ENCODE assay signal across 40 cellular contexts in the genomic region with DNA sequence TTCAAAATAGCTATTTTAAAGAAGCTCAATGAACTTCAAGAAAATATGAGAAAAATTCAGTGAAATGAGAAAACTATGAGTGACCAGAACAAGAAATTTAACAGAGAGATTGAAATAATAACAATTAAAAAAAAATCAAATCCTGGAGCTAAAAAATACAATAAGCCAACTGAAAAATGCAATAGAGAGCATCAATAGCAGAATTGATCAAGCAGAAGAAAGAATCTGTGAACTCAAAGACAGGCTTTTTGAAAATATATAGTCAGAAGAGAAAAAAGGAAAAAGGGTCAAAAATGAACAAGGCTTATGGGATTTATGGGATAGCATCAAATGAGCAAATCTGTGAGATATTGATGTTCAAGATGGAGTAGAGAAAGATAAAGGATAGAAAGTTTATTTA.
"Had no signal": no experiment of that assay in that cellular context is flagged by ENCODE, and none has a peak within 500 bp of the region (broad histone marks: within the 10 kb centered on the region; RNA-seq: fewer than 3 reads in every experiment).

No MANE protein-coding gene starts in this region.

- H3K27ac Mint-ChIP-seq: activated naive CD4-positive, alpha-beta T cell treated with anti-CD3 and anti-CD28 coated beads for 36 hours; activated naive CD4-positive, alpha-beta T cell treated with anti-CD3 and anti-CD28 coated beads, Interleukin-2, amount 10 ng/mL, durations not matched to agents 7 days and 5 days; activated naive CD4-positive, alpha-beta T cell treated with anti-CD3 and anti-CD28 coated beads, Interleukin-2, amount 50 U/mL, for 24 hours; activated naive CD4-positive, alpha-beta T cell treated with anti-CD3 and anti-CD28 coated beads, Interleukin-2, amount 50 U/mL, for 72 hours; activated naive CD8-positive, alpha-beta T cell; activated naive CD8-positive, alpha-beta T cell treated with anti-CD3 and anti-CD28 coated beads for 36 hours; activated naive CD8-positive, alpha-beta T cell treated with anti-CD3 and anti-CD28 coated beads, Interleukin-2, amount 10 ng/mL, durations not matched to agents 7 days and 5 days; activated naive CD8-positive, alpha-beta T cell treated with anti-CD3 and anti-CD28 coated beads, Interleukin-2, amount 50 U/mL, for 24 hours; activated T-cell treated with anti-CD3 and anti-CD28 coated beads, Interleukin-2, amount 50 U/mL, for 24 hours; activated T-cell treated with anti-CD3 and anti-CD28 coated beads, Interleukin-2, amount 50 U/mL, for 72 hours; activated T-helper 1 cell treated with anti-CD3 and anti-CD28 coated beads, Interleukin-12 subunit alpha, Interleukin-12 subunit beta, Interleukin-2, Interleukin-4 antibody, amounts not matched to agents 30 ng/mL and 10 ng/mL and 1 ng/mL, durations not matched to agents 14 hours and 24 hours and 36 hours; activated T-helper 17 cell treated with anti-CD3 and anti-CD28 coated beads, Interleukin-2, amount 50 U/mL, for 72 hours; activated T-helper 2 cell treated with anti-CD3 and anti-CD28 coated beads, Interferon-gamma antibody, Interleukin-2, Interleukin-4, amounts not matched to agents 10 μg/mL and 5 μg/mL and 100 μg/mL, durations not matched to agents 14 hours and 24 hours and 36 hours; brain had no signal

- H3K9me3 ChIP-seq: body of pancreas had no signal

- H3K27ac ChIP-seq: adrenal gland, ascending aorta, body of pancreas, brain microvascular endothelial cell, breast epithelium, cardiac muscle cell had no signal

- H3K36me3 ChIP-seq: adrenal gland, ascending aorta, brain microvascular endothelial cell, breast epithelium, cardiac muscle cell had no signal

- H3K27me3 ChIP-seq: adrenal gland, ascending aorta, body of pancreas, brain microvascular endothelial cell, breast epithelium, cardiac muscle cell had no signal

- H3K27me3 Mint-ChIP-seq: activated naive CD4-positive, alpha-beta T cell treated with anti-CD3 and anti-CD28 coated beads, Interleukin-2, amount 10 ng/mL, durations not matched to agents 7 days and 5 days; activated naive CD4-positive, alpha-beta T cell treated with anti-CD3 and anti-CD28 coated beads, Interleukin-2, amount 50 U/mL, for 24 hours; activated naive CD8-positive, alpha-beta T cell; activated naive CD8-positive, alpha-beta T cell treated with anti-CD3 and anti-CD28 coated beads, Interleukin-2, amount 10 ng/mL, durations not matched to agents 7 days and 5 days; activated naive CD8-positive, alpha-beta T cell treated with anti-CD3 and anti-CD28 coated beads, Interleukin-2, amount 50 U/mL, for 24 hours; central memory CD8-positive, alpha-beta T cell had no signal

- H3K4me1 ChIP-seq: adrenal gland, ascending aorta, body of pancreas, breast epithelium had no signal

- H3K4me3 ChIP-seq: adrenal gland, ascending aorta, body of pancreas, breast epithelium, cardiac muscle cell had no signal

- DNase-seq: activated effector memory CD4-positive, alpha-beta T cell treated with anti-CD3 and anti-CD28 coated beads, Interleukin-2, amount 50 U/mL, for 16 hours; activated effector memory CD4-positive, alpha-beta T cell treated with Interleukin-2 at 50 U/mL for 16 hours; activated gamma-delta T cell; activated gamma-delta T cell treated with Interleukin-2 at 50 U/mL for 16 hours; activated naive CD4-positive, alpha-beta T cell; activated naive CD4-positive, alpha-beta T cell treated with anti-CD3 and anti-CD28 coated beads for 36 hours; activated naive CD4-positive, alpha-beta T cell treated with anti-CD3 and anti-CD28 coated beads, Interleukin-2, amount 10 ng/mL, durations not matched to agents 7 days and 5 days; activated naive CD4-positive, alpha-beta T cell treated with anti-CD3 and anti-CD28 coated beads, Interleukin-2, amount 50 U/mL, for 16 hours; activated naive CD4-positive, alpha-beta T cell treated with Interleukin-2 at 50 U/mL for 16 hours; activated naive CD8-positive, alpha-beta T cell treated with anti-CD3 and anti-CD28 coated beads for 36 hours; activated naive CD8-positive, alpha-beta T cell treated with anti-CD3 and anti-CD28 coated beads, Interleukin-2, amount 10 ng/mL, durations not matched to agents 7 days and 5 days; activated naive CD8-positive, alpha-beta T cell treated with anti-CD3 and anti-CD28 coated beads, Interleukin-2, amount 50 U/mL, for 24 hours; activated T-cell treated with anti-CD3 and anti-CD28 coated beads, Interleukin-2, amount 50 U/mL, for 24 hours; activated T-cell treated with anti-CD3 and anti-CD28 coated beads, Interleukin-2, amount 50 U/mL, for 4 hours; activated T-cell treated with anti-CD3 and anti-CD28 coated beads, Interleukin-2, amount 50 U/mL, for 48 hours; activated T-cell treated with anti-CD3 and anti-CD28 coated beads, Interleukin-2, amount 50 U/mL, for 72 hours; adrenal gland; amniotic stem cell; amygdala; anterior cingulate cortex; aorta; body of pancreas; brain microvascular endothelial cell; caudate nucleus; central memory CD4-positive, alpha-beta T cell; cerebellar nuclear complex had no signal

- H3K4me1 Mint-ChIP-seq: activated naive CD4-positive, alpha-beta T cell treated with anti-CD3 and anti-CD28 coated beads, Interleukin-2, amount 10 ng/mL, durations not matched to agents 7 days and 5 days; activated naive CD4-positive, alpha-beta T cell treated with anti-CD3 and anti-CD28 coated beads, Interleukin-2, amount 50 U/mL, for 24 hours; activated naive CD8-positive, alpha-beta T cell treated with anti-CD3 and anti-CD28 coated beads, Interleukin-2, amount 10 ng/mL, durations not matched to agents 7 days and 5 days; activated naive CD8-positive, alpha-beta T cell treated with anti-CD3 and anti-CD28 coated beads, Interleukin-2, amount 50 U/mL, for 24 hours; activated T-helper 17 cell treated with anti-CD3 and anti-CD28 coated beads, Interleukin-2, amount 50 U/mL, for 72 hours; brain; central memory CD8-positive, alpha-beta T cell had no signal

- H3K36me3 Mint-ChIP-seq: brain had no signal

- FAIRE-seq: astrocyte, bronchial epithelial cell, colon had no signal

- H3K4me3 Mint-ChIP-seq: activated naive CD4-positive, alpha-beta T cell treated with anti-CD3 and anti-CD28 coated beads for 36 hours; activated naive CD4-positive, alpha-beta T cell treated with anti-CD3 and anti-CD28 coated beads, Interleukin-2, amount 10 ng/mL, durations not matched to agents 7 days and 5 days; activated naive CD4-positive, alpha-beta T cell treated with anti-CD3 and anti-CD28 coated beads, Interleukin-2, amount 50 U/mL, for 24 hours; activated naive CD8-positive, alpha-beta T cell; activated naive CD8-positive, alpha-beta T cell treated with anti-CD3 and anti-CD28 coated beads for 36 hours; activated naive CD8-positive, alpha-beta T cell treated with anti-CD3 and anti-CD28 coated beads, Interleukin-2, amount 10 ng/mL, durations not matched to agents 7 days and 5 days; activated naive CD8-positive, alpha-beta T cell treated with anti-CD3 and anti-CD28 coated beads, Interleukin-2, amount 50 U/mL, for 24 hours; activated T-cell treated with anti-CD3 and anti-CD28 coated beads, Interleukin-2, amount 50 U/mL, for 24 hours; activated T-cell treated with anti-CD3 and anti-CD28 coated beads, Interleukin-2, amount 50 U/mL, for 4 hours; activated T-cell treated with anti-CD3 and anti-CD28 coated beads, Interleukin-2, amount 50 U/mL, for 72 hours; activated T-helper 1 cell treated with anti-CD3 and anti-CD28 coated beads, Interleukin-12 subunit alpha, Interleukin-12 subunit beta, Interleukin-2, Interleukin-4 antibody, amounts not matched to agents 30 ng/mL and 10 ng/mL and 1 ng/mL, durations not matched to agents 14 hours and 24 hours and 36 hours; activated T-helper 17 cell treated with anti-CD3 and anti-CD28 coated beads, Interleukin-2, amount 50 U/mL, for 72 hours; brain; central memory CD8-positive, alpha-beta T cell had no signal

- ATAC-seq: activated naive CD4-positive, alpha-beta T cell treated with anti-CD3 and anti-CD28 coated beads, Interleukin-2, amount 50 U/mL, for 72 hours; activated naive CD8-positive, alpha-beta T cell treated with anti-CD3 and anti-CD28 coated beads, Interleukin-2, amount 50 U/mL, for 24 hours; activated T-cell treated with anti-CD3 and anti-CD28 coated beads, Interleukin-2, amount 50 U/mL, for 4 hours; activated T-cell treated with anti-CD3 and anti-CD28 coated beads, Interleukin-2, amount 50 U/mL, for 72 hours; activated T-helper 17 cell treated with anti-CD3 and anti-CD28 coated beads, Interleukin-2, amount 50 U/mL, for 72 hours; body of pancreas had no signal
